In the genomic region with DNA sequence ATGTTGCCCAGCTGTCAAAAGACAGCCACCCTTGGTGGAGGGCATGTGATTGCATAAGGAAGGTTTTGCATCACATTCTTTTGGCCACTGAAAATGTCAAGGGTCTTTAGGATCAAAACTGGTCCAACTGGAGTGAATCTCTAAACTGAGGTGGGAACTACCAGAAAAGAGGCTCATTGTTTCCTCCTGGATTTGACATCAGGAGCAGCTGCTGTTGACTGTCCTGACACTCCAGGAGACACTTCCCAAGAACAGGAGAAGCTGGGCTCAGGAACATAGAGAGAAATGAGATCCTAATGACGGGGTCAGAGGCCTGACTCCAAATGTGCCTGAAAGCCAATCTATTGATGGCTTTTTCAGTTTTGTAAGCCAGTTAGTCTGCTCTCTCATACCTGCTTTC, we compare ENCODE assay signal across 9 cellular contexts.
"Had no signal": no experiment of that assay in that cellular context is flagged by ENCODE, and none has a peak within 500 bp of the region (broad histone marks: within the 10 kb centered on the region; RNA-seq: fewer than 3 reads in every experiment).

No MANE protein-coding gene starts in this region.

- FAIRE-seq: H54, HepG2, K562 had no signal

- H3K9ac ChIP-seq: GM23248 had no signal

- H2AFZ ChIP-seq: GM23248 had no signal

- ATAC-seq: HepG2, K562 had no signal

- H3K4me3 ChIP-seq: GM23248, K562 had no signal

- H3K27ac ChIP-seq: GM23248, HL-60 had no signal

- DNase-seq: GM23248, GOT3, H9, HCEC 1CT, KG1 had no signal
